In genomic region chr17:81391268-81391963, GRCh38 we compare ENCODE assay signal across 9 cellular contexts. TPM values are rescaled to one million over a fixed set of nuclear protein-coding genes. Genes with fewer than 3 reads are reported as not detected.
DNase-seq lines count a peak whose midpoint lies in the region; ATAC-seq, FAIRE-seq and TF ChIP-seq lines count a peak whose summit lies in the region.
"Had no signal": no experiment of that assay in that cellular context is flagged by ENCODE, and none has a peak within 500 bp of the region (broad histone marks: within the 10 kb centered on the region; RNA-seq: fewer than 3 reads in every experiment).

No MANE protein-coding gene starts in this region.

- no peak for ATAC-seq in GM21423 (IDR thresholded peaks at IDR 0.05; ENCODE audit: unreplicated experiment)

- no peak overlapping the region for H3K27ac Mint-ChIP-seq in Calu3 (ENCODE audit: unreplicated experiment)

- intact Hi-C loops in Calu3 (cut with micrococcal nuclease; ENCODE audit: unreplicated experiment) (no loop called here), kidney (cut with DNase I) (no loop called here)

- peaks cover 66% of the 10 kb centered on the region for H3K27me3 Mint-ChIP-seq in Calu3 (ENCODE audit: unreplicated experiment)

- H3K4me3 ChIP-seq in kidney (ENCODE audit: low read length in 2 of 2) = peak overlapping the region in 1 of 2 donors; percentile 66
- H3K4me3 ChIP-seq in skeletal muscle cell (ENCODE audit: low read depth, low read length) = peak overlapping the region; percentile 61

- TSS peak; percentile 41 for BruUV-seq in Calu3 (replicated peaks; lab: Mats Ljungman, UMichigan)

- CTCF ChIA-PET in Calu3 (lab: Charles Lee) = no interaction called here

- no peaks in the 10 kb centered on the region for H3K36me3 ChIP-seq in kidney (ENCODE audit: control insufficient read depth in 1 of 2, insufficient read depth in 2 of 2, low read length in 2 of 2)

- FAIRE-seq in kidney (lab: Jason Lieb, UNC) = no peak

- peak overlapping the region; percentile 25 to 83 for H3K9ac ChIP-seq in kidney (ENCODE audit: low read length in 2 of 2)

- H3K4me1 Mint-ChIP-seq in Calu3 (ENCODE audit: low read depth, unreplicated experiment) = peaks cover 20% of the 10 kb centered on the region

- H3K27ac ChIP-seq in adipose tissue (ENCODE audit: low read depth, low read length) (peak overlapping the region; percentile 19), kidney (ENCODE audit: low read depth in 2 of 2, low read length in 2 of 2) (peak overlapping the region; percentile 88 to 89)

- TF ChIP-seq CTCF in Calu3 (IDR thresholded peaks at IDR 0.05; ENCODE audit: unreplicated experiment) = no peak
- no peak for TF ChIP-seq CTCF in kidney (IDR thresholded peaks at IDR 0.05; ENCODE audit: borderline replicate concordance, extremely low read depth, insufficient read depth)

- H3K4me1 ChIP-seq in kidney (ENCODE audit: control insufficient read depth in 1 of 2, insufficient read depth in 1 of 2, low read depth in 1 of 2, low read length in 2 of 2) = peaks cover 39 to 40% of the 10 kb centered on the region in 2 donors

- H3K36me3 Mint-ChIP-seq in Calu3 (ENCODE audit: insufficient read depth, unreplicated experiment) = peaks cover 28% of the 10 kb centered on the region
- H3K36me3 Mint-ChIP-seq: naive B cell had no signal

- no peak overlapping the region for H3K4me3 Mint-ChIP-seq in Calu3 (ENCODE audit: low read depth, unreplicated experiment)

- WGBS in adipose tissue, 3 donors = 63 to 82% (median 81%) methylated on average over 12 of the region's 12 CpGs

- DNase-seq in Calu3 (no peak), kidney (no peak), skeletal muscle cell (ENCODE audit: low read depth) (no peak), HuH-7.5 (ENCODE audit: low spot score) (no peak), SW480 (ENCODE audit: low spot score) (no peak), AG08396 (ENCODE audit: low spot score) (no peak)
- DNase-seq: naive B cell had no signal

- H3K9me3 ChIP-seq in kidney (ENCODE audit: control insufficient read depth in 1 of 2, low read length in 2 of 2) = no peaks in the 10 kb centered on the region

- no peaks in the 10 kb centered on the region for H3K9me3 Mint-ChIP-seq in Calu3 (ENCODE audit: low read depth, unreplicated experiment)

RNA-seq across cellular contexts. Expression of gene BAHCC1, which starts 3.8 kb away (rescaled TPM):
- total RNA-seq in Calu3 (2022) = 0.17 and 0.27 TPM in 2 replicates
- polyA plus RNA-seq in adipose tissue = 10 to 100 TPM in 2 of 3 donors, 1 to 10 TPM in 1; 5.6 to 14.4 (median 12.9) TPM
- total RNA-seq in kidney = 20.5 TPM
- 2.6 TPM for polyA plus RNA-seq in kidney (ENCODE audit: insufficient read depth, low read depth, low replicate concordance)

Comparison
In these comparisons a context has a peak if more than half of its experiments do, and no peak if none do; other contexts are left out.
1. RNA of gene BAHCC1, which starts 3.8 kb away (total RNA-seq): 20.5 TPM in kidney (single experiment); 0.17 to 0.27 TPM in Calu3; every median in the first group is over 10 times any median in the second.